1 cellular context compared by ENCODE assay signal in the genomic region with DNA sequence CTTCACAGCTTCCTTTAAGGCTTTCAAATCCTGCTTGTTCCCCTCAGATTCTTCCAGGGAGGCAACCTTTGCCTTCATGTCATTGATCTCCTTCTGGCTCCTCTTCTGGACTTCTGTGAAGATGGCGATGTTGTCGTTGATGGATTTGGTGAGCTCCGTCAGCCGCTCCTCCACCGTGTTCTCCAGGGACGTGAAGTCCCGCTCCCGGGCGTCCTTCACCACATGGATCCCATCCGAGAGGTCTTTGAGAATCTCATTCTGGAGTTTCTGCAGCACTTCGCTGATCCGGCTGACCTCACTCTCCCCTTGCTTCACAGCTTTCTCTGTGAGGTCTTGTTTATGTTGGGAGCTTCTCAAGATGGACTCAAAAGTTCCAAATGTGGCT.
TF ChIP-seq lines count a peak whose summit lies in the region.

No MANE protein-coding gene starts in this region.

TF ChIP-seq in WTC11, 78 proteins besides CTCF, POLR2A, EP300 and RAD21 (continued from another document):
- TF ChIP-seq ZNF138 (CRISPR knock-in tag; conservative IDR thresholded peaks at IDR 0.05) (no peak), JUN (CRISPR knock-in tag; IDR thresholded peaks at IDR 0.05) (no peak)
- TF ChIP-seq, protein P1, sequence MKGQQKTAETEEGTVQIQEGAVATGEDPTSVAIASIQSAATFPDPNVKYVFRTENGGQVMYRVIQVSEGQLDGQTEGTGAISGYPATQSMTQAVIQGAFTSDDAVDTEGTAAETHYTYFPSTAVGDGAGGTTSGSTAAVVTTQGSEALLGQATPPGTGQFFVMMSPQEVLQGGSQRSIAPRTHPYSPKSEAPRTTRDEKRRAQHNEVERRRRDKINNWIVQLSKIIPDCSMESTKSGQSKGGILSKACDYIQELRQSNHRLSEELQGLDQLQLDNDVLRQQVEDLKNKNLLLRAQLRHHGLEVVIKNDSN (CRISPR knock-in tag; IDR thresholded peaks at IDR 0.05), result no peak
